Comparison of ENCODE assay signal across 8 cellular contexts in the genomic region with DNA sequence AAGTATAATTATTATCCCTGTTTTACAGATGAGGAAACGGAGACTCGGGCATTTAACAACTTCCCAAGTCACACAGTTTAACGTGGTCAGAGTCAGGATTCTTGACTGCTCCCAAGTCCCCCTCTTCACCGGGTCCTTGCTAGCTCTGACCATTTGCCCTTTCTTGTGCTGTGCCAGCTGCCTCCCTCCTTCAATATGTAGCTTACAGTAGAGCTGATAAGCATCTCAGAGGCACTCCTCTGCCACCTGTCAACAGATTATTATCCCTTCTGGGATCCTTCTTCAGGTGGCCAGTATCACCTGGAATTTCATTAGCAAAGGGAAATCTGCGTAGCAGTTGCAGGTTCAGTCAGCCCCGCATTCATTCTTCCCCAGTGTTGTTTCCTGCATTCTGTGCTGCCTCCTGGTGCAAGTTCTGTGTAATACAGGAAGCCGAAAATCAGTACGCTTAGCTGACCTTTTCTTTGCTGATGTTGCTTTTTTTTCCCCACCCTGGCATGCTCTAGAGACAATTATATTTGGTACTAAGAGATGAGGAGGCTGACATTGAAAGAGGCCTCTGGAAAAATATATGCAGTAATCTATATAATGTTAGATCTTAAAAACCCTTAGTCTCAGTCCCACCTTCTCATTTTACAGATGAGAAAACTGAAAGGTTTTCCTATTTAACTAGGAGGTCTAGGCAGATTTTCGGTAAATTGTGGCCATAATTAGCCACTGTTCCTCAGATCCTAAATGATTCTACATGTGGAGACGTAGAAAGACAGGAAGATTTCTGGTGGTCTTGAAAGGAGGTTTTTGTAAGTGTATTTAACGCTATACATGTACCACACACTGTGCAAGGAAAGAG. TPM values are rescaled to one million over a fixed set of nuclear protein-coding genes. Genes with fewer than 3 reads are reported as not detected.
DNase-seq lines count a peak whose midpoint lies in the region; TF ChIP-seq lines count a peak whose summit lies in the region.

No MANE protein-coding gene starts in this region.

- no peaks in the 10 kb centered on the region for H3K36me3 ChIP-seq in kidney epithelial cell (ENCODE audit: control insufficient read depth, insufficient read depth, low read length)

- in situ Hi-C loops in ACHN (cut with HindIII; ENCODE audit: low pct_ligation_motif_present, low pct_unique_long_range_greater_than_20kb, low sequenced_read_pairs) (no loop called here), T47D (cut with HindIII; ENCODE audit: low pct_unique_long_range_greater_than_20kb, low sequenced_read_pairs) (no loop called here)

- H3K4me3 ChIP-seq in kidney epithelial cell (ENCODE audit: low read depth, low read length) = no peak overlapping the region

- peak; percentile 52 for DNase-seq in ACHN
- peak; percentile 38 for DNase-seq in LHCN-M2 (ENCODE audit: low read depth)
- peak in 3 of 5 donors; percentile 19 to 33 (median 24) for DNase-seq in T-helper 1 cell
- peak; percentile 16 to 69 for DNase-seq in T47D (ENCODE audit: low read depth in 1 of 2, low spot score in 1 of 2)
- no peak for DNase-seq in kidney epithelial cell (ENCODE audit: low read depth)
- peak in 2 of 3 experiments; percentile 25 to 32 for DNase-seq in stimulated activated CD4-positive, alpha-beta T cell treated with anti-CD3 and anti-CD28 coated beads, TNF-alpha, amount 100 ng/mL, for 24 hours (ENCODE audit: low read depth in 3 of 3)
- DNase-seq in DMS79 treated with DMSO at 0.1 percent for 48 hours (lab: John Stamatoyannopoulos, UW) = no peak

- TF ChIP-seq CTCF in GM12801 (IDR thresholded peaks at IDR 0.05; ENCODE audit: extremely low read depth, insufficient read length) (peak; percentile 21), kidney epithelial cell (IDR thresholded peaks at IDR 0.05; ENCODE audit: insufficient read depth, low read length, poor library complexity, severe bottlenecking) (peak; percentile 79)

- H3K27me3 ChIP-seq in kidney epithelial cell (ENCODE audit: control insufficient read depth, insufficient read depth, low read length) = no peaks in the 10 kb centered on the region

RNA-seq across cellular contexts. Expression of a gene that starts 24.8 kb away (rescaled TPM):
- total RNA-seq in LHCN-M2 (2014; rRNA removed) (5.0 and 5.8 TPM in 2 replicates), kidney epithelial cell (4.1 and 5.5 TPM in 2 replicates)
- 1.5 TPM for polyA plus RNA-seq in LHCN-M2 (2012)

RNA-seq across cellular contexts. Expression of a gene that starts 38.7 kb away (rescaled TPM):
- total RNA-seq in LHCN-M2 (2014; rRNA removed) (4.2 and 4.7 TPM in 2 replicates), kidney epithelial cell (7.1 and 7.7 TPM in 2 replicates)
- 2.0 TPM for polyA plus RNA-seq in LHCN-M2 (2012)

RNA-seq across cellular contexts. Expression of a gene that starts 53.3 kb away (rescaled TPM):
- total RNA-seq in LHCN-M2 (2014; rRNA removed) (30.8 and 32.3 TPM in 2 replicates), kidney epithelial cell (30.7 and 34.5 TPM in 2 replicates)
- polyA plus RNA-seq in LHCN-M2 (2012) = 14.0 TPM

Comparison
In these comparisons a context has a peak if more than half of its experiments do, and no peak if none do; other contexts are left out.
1. DNase-seq: peak in ACHN (single experiment), LHCN-M2 (single experiment), T-helper 1 cell (3 of 5), T47D (2 of 2) and stimulated activated CD4-positive, alpha-beta T cell treated with anti-CD3 and anti-CD28 coated beads, TNF-alpha, amount 100 ng/mL, for 24 hours (2 of 3); none in kidney epithelial cell (single experiment) and DMS79 treated with DMSO at 0.1 percent for 48 hours (single experiment).